8 cellular contexts compared by ENCODE assay signal in genomic region chr6:11460001-11460668, GRCh38.
DNase-seq lines count a peak whose midpoint lies in the region; ATAC-seq, FAIRE-seq and TF ChIP-seq lines count a peak whose summit lies in the region.

No MANE protein-coding gene starts in this region.

- peak overlapping the region; percentile 36 to 84 (median 58) for H3K27ac ChIP-seq in upper lobe of left lung
- no peak overlapping the region for H3K27ac ChIP-seq in kidney (ENCODE audit: low read depth in 2 of 2, low read length in 2 of 2)

- H3K4me3 ChIP-seq in bronchial epithelial cell (ENCODE audit: low read depth, low read length): no peak overlapping the region
- no peak overlapping the region for H3K4me3 ChIP-seq in upper lobe of left lung
- H3K4me3 ChIP-seq in kidney (ENCODE audit: low read length in 2 of 2): no peak overlapping the region

- no peak overlapping the region for H3K27ac Mint-ChIP-seq in Calu3 (ENCODE audit: unreplicated experiment)

- H3K9me3 ChIP-seq in upper lobe of left lung (no peaks in the 10 kb centered on the region), kidney (ENCODE audit: control insufficient read depth in 1 of 2, low read length in 2 of 2) (no peaks in the 10 kb centered on the region)

- in situ Hi-C loops in KBM-7 (cut with MboI; ENCODE audit: low pct_unique_long_range_greater_than_20kb, low sequenced_read_pairs): no loop called here

- CTCF ChIA-PET in Calu3 (lab: Charles Lee): no interaction called here

- H3K36me3 ChIP-seq in bronchial epithelial cell (ENCODE audit: control insufficient read depth, insufficient read depth, low read length) (no peaks in the 10 kb centered on the region), upper lobe of left lung (no peaks in the 10 kb centered on the region), kidney (ENCODE audit: control insufficient read depth in 1 of 2, insufficient read depth in 2 of 2, low read length in 2 of 2) (no peaks in the 10 kb centered on the region)

- no peak overlapping the region for H3K9ac ChIP-seq in kidney (ENCODE audit: low read length in 2 of 2)

- WGBS in upper lobe of left lung, 2 donors: 64 to 86% methylated on average over 4 of the region's 4 CpGs

- BruUV-seq in Calu3 (replicated peaks; lab: Mats Ljungman, UMichigan): no TSS peak

- TF ChIP-seq EP300 in upper lobe of left lung (IDR thresholded peaks at IDR 0.05): peak in 1 of 4 donors; percentile 9

- no peak for TF ChIP-seq CTCF in Calu3 (IDR thresholded peaks at IDR 0.05; ENCODE audit: unreplicated experiment)
- TF ChIP-seq CTCF in bronchial epithelial cell (IDR thresholded peaks at IDR 0.05; ENCODE audit: insufficient read depth, low read length, severe bottlenecking): no peak
- TF ChIP-seq CTCF in upper lobe of left lung (IDR thresholded peaks at IDR 0.05): peak in 2 of 6 experiments; percentile 42 to 50
- TF ChIP-seq CTCF in kidney (IDR thresholded peaks at IDR 0.05; ENCODE audit: borderline replicate concordance, extremely low read depth, insufficient read depth): no peak

- no peak overlapping the region for H3K4me3 Mint-ChIP-seq in Calu3 (ENCODE audit: low read depth, unreplicated experiment)

- no peaks in the 10 kb centered on the region for H3K27me3 ChIP-seq in bronchial epithelial cell (ENCODE audit: control insufficient read depth, insufficient read depth, low read length)
- H3K27me3 ChIP-seq in upper lobe of left lung: no peaks in the 10 kb centered on the region

- no peaks in the 10 kb centered on the region for H3K36me3 Mint-ChIP-seq in Calu3 (ENCODE audit: insufficient read depth, unreplicated experiment)

- H3K27me3 Mint-ChIP-seq in Calu3 (ENCODE audit: unreplicated experiment): no peaks in the 10 kb centered on the region

- H3K4me1 Mint-ChIP-seq in Calu3 (ENCODE audit: low read depth, unreplicated experiment): no peaks in the 10 kb centered on the region

- H3K4me1 ChIP-seq in upper lobe of left lung: peaks cover 20 to 34% (median 30%) of the 10 kb centered on the region in 4 donors
- peaks cover 0 to 3% of the 10 kb centered on the region in 2 donors for H3K4me1 ChIP-seq in kidney (ENCODE audit: control insufficient read depth in 1 of 2, insufficient read depth in 1 of 2, low read depth in 1 of 2, low read length in 2 of 2)

- intact Hi-C loops in Calu3 (cut with micrococcal nuclease; ENCODE audit: unreplicated experiment) (no loop called here), kidney (cut with DNase I) (no loop called here)

- TF ChIP-seq POLR2A in upper lobe of left lung (IDR thresholded peaks at IDR 0.05): no peak

- no peaks in the 10 kb centered on the region for H3K9me3 Mint-ChIP-seq in Calu3 (ENCODE audit: low read depth, unreplicated experiment)

- ATAC-seq in GM19372 (IDR thresholded peaks at IDR 0.05; ENCODE audit: low read depth, unreplicated experiment): peak; percentile 36
- peak; percentile 49 to 78 for ATAC-seq in upper lobe of left lung (ENCODE audit: low FRiP score in 2 of 2)
- ATAC-seq in HG03457 (IDR thresholded peaks at IDR 0.05; ENCODE audit: unreplicated experiment): no peak

- FAIRE-seq in bronchial epithelial cell (lab: Jason Lieb, UNC) (no peak), kidney (lab: Jason Lieb, UNC) (no peak)

- DNase-seq in Calu3: peak; percentile 2
- peak; percentile 74 for DNase-seq in KBM-7
- DNase-seq in bronchial epithelial cell (ENCODE audit: low read depth): peak; percentile 80
- DNase-seq in upper lobe of left lung: peak in 1 of 2 donors; percentile 49
- no peak for DNase-seq in anterior cingulate cortex (lab: John Stamatoyannopoulos, UW)
- no peak for DNase-seq in kidney

Comparison
In these comparisons a context has a peak if more than half of its experiments do, and no peak if none do; other contexts are left out.
1. DNase-seq: peak in Calu3 (single experiment), KBM-7 (single experiment) and bronchial epithelial cell (single experiment); none in anterior cingulate cortex (0 of 58) and kidney (single experiment).
2. H3K27ac ChIP-seq: peak in upper lobe of left lung (4 of 4); none in kidney (0 of 2).